ENCODE assay signal across 1 cellular context in the genomic region with DNA sequence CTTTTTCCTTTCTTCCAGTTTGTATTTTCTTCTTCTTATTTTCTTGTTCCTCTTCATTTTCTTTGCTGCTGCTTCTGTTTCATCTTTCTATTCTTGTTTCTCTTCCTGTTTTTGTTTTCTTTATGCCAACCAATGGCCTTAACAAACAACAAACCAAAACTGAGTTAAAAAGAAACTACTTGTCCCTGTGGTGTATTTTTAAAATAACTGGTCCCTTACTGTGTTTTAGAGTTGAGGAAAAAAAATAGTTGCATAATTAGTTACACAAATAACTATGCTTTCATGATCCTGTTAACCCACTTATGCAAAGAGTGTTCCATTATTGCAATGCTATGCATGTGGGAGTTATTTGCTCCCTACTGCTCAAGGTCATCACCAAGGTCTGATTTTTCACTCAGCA.
TF ChIP-seq lines count a peak whose summit lies in the region.

No MANE protein-coding gene starts in this region.

TF ChIP-seq in WTC11, 78 proteins besides CTCF, POLR2A, EP300 and RAD21 (continued from another document):
- TF ChIP-seq, protein P1, sequence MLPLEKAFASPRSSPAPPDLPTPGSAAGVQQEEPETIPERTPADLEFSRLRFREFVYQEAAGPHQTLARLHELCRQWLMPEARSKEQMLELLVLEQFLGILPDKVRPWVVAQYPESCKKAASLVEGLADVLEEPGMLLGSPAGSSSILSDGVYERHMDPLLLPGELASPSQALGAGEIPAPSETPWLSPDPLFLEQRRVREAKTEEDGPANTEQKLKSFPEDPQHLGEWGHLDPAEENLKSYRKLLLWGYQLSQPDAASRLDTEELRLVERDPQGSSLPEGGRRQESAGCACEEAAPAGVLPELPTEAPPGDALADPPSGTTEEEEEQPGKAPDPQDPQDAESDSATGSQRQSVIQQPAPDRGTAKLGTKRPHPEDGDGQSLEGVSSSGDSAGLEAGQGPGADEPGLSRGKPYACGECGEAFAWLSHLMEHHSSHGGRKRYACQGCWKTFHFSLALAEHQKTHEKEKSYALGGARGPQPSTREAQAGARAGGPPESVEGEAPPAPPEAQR (CRISPR knock-in tag; IDR thresholded peaks at IDR 0.05) = no peak
- TF ChIP-seq, protein P2, sequence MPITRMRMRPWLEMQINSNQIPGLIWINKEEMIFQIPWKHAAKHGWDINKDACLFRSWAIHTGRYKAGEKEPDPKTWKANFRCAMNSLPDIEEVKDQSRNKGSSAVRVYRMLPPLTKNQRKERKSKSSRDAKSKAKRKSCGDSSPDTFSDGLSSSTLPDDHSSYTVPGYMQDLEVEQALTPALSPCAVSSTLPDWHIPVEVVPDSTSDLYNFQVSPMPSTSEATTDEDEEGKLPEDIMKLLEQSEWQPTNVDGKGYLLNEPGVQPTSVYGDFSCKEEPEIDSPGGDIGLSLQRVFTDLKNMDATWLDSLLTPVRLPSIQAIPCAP (CRISPR knock-in tag; IDR thresholded peaks at IDR 0.05) = no peak
- TF ChIP-seq SMAD4 (CRISPR knock-in tag; IDR thresholded peaks at IDR 0.05) = no peak
- no peak for TF ChIP-seq CREB1 (CRISPR knock-in tag; IDR thresholded peaks at IDR 0.05)
- no peak for TF ChIP-seq ZNF263 (CRISPR knock-in tag; IDR thresholded peaks at IDR 0.05; ENCODE audit: low read depth)
- TF ChIP-seq TP53 (CRISPR knock-in tag; IDR thresholded peaks at IDR 0.05) = no peak
- no peak for TF ChIP-seq NFYB (CRISPR knock-in tag; conservative IDR thresholded peaks at IDR 0.05; ENCODE audit: low read depth)
